12 cellular contexts compared by ENCODE assay signal in the genomic region with DNA sequence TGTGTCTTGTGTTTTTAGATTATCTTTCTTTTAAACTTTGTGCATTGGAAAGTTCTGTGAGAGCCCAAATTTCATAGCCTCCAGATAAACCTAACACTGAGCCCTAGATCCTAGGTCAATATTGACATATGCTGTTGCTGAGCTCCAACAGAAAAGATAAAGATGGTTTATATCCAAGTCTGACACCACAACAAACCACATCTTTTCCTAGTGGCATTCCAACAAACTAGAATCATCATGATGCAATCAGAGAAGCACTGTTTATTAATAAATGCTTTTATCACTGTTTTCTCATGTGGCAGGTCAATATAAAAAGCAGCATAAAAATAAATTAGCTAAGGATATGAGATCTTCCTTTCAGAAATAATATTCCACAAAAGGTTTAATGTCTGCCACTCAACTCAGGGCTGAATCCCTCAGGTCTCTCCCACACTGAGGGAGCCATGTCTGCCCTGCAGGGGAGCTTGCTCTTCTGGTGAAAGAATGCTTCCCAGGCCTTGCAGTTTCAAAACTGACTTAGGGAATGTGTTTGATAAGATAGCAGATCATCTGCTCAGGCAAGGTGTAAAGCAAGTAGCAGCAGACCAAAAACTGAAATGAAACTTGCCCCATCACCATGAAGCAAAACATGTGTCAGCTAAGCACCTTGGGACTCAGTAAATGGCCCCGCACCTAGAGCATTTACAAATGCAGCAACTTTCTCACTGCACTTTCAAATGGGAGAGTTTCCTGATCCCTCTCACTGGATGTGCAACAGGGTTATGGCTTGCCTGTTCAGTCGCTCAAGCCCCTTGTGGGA.
DNase-seq lines count a peak whose midpoint lies in the region; ATAC-seq and TF ChIP-seq lines count a peak whose summit lies in the region.
"Had no signal": no experiment of that assay in that cellular context is flagged by ENCODE, and none has a peak within 500 bp of the region (broad histone marks: within the 10 kb centered on the region; RNA-seq: fewer than 3 reads in every experiment).

No MANE protein-coding gene starts in this region.

- TF ChIP-seq CTCF in VCaP (conservative IDR thresholded peaks at IDR 0.05): no peak

- DNase-seq in H4 (ENCODE audit: low spot score) (peak; percentile 21), foreskin melanocyte (peak; percentile 81), stromal cell of bone marrow (ENCODE audit: low read depth) (peak; percentile 68), activated gamma-delta T cell (lab: John Stamatoyannopoulos, UW) (no peak), SIG-M5 (lab: John Stamatoyannopoulos, UW) (no peak)
- DNase-seq: activated CD4-positive, alpha-beta T cell treated with anti-CD3 and anti-CD28 coated beads for 36 hours; activated naive CD8-positive, alpha-beta T cell treated with anti-CD3 and anti-CD28 coated beads, Interleukin-2, amount 50 U/mL, for 24 hours; COR-L47; heart left ventricle; T-cell had no signal

- ATAC-seq in GM18511 (IDR thresholded peaks at IDR 0.05; ENCODE audit: unreplicated experiment): no peak
- ATAC-seq: activated CD4-positive, alpha-beta T cell treated with anti-CD3 and anti-CD28 coated beads for 36 hours; activated naive CD8-positive, alpha-beta T cell treated with anti-CD3 and anti-CD28 coated beads, Interleukin-2, amount 50 U/mL, for 24 hours; T-cell had no signal

- peak overlapping the region; percentile 70 for H3K27ac ChIP-seq in VCaP
- H3K27ac ChIP-seq: heart left ventricle had no signal

Comparison
In these comparisons a context has a peak if more than half of its experiments do, and no peak if none do; other contexts are left out.
1. DNase-seq: peak in H4 (single experiment), foreskin melanocyte (single experiment) and stromal cell of bone marrow (single experiment); none in activated gamma-delta T cell (single experiment) and SIG-M5 (single experiment).